Comparison of ENCODE assay signal across 32 cellular contexts in the genomic region with DNA sequence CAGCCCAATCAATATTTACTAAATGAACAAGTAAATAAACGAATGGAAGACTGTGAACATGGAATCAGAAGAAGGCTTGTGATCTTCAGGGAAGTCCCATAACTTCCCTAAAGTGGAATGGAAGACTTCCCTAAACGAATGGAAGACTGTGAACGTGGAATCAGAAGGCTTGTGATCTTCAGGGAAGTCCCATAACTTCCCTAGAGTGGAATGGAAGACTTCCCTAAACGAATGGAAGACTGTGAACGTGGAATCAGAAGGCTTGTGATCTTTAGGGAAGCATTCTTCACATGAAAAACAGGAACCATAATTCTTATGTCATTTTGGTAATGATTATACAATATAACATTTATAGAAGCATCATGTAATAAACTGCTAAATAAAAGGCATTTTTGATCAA. TPM values are rescaled to one million over a fixed set of nuclear protein-coding genes. Genes with fewer than 3 reads are reported as not detected.
"Had no signal": no experiment of that assay in that cellular context is flagged by ENCODE, and none has a peak within 500 bp of the region (broad histone marks: within the 10 kb centered on the region; RNA-seq: fewer than 3 reads in every experiment).

No MANE protein-coding gene starts in this region.

- H3K27ac ChIP-seq: left ventricle myocardium inferior, ovary, prostate gland, spleen, suprapubic skin, thoracic aorta, tibial artery, uterus had no signal

- H3K4me1 ChIP-seq: left ventricle myocardium inferior, prostate gland, suprapubic skin, tibial artery, uterus had no signal

- H3K27ac Mint-ChIP-seq: immature natural killer cell; mesothelial cell of epicardium; naive B cell; natural killer cell; stimulated activated effector memory CD8-positive, alpha-beta T cell treated with anti-CD3 and anti-CD28 coated beads, Interleukin-12 subunit alpha, Interleukin-12 subunit beta, amount 100 ng/mL, for 72 hours; stimulated activated naive CD8-positive, alpha-beta T cell treated with anti-CD3 and anti-CD28 coated beads, Interleukin-15, Interleukin-2, amounts not matched to agents 100 ng/mL and 50 ng/mL, for 24 hours had no signal

- H3K27me3 ChIP-seq: ovary, spleen, suprapubic skin, tibial artery, uterus had no signal

- H3K36me3 ChIP-seq: ovary, prostate gland, uterus had no signal

- H3K27me3 Mint-ChIP-seq: stimulated activated naive CD8-positive, alpha-beta T cell treated with anti-CD3 and anti-CD28 coated beads, Interleukin-15, Interleukin-2, amounts not matched to agents 100 ng/mL and 50 ng/mL, for 24 hours had no signal

- H3K4me3 ChIP-seq: left ventricle myocardium inferior, lung, ovary, prostate gland, spleen, suprapubic skin, thoracic aorta, tibial artery, uterus had no signal

- H3K4me3 Mint-ChIP-seq: immature natural killer cell; mesothelial cell of epicardium; naive B cell; natural killer cell; stimulated activated effector memory CD8-positive, alpha-beta T cell treated with anti-CD3 and anti-CD28 coated beads, Interleukin-12 subunit alpha, Interleukin-12 subunit beta, amount 100 ng/mL, for 72 hours; stimulated activated naive CD8-positive, alpha-beta T cell treated with anti-CD3 and anti-CD28 coated beads, Interleukin-15, Interleukin-2, amounts not matched to agents 100 ng/mL and 50 ng/mL, for 24 hours had no signal

- H3K9me3 ChIP-seq: left ventricle myocardium inferior, ovary, prostate gland, spleen, suprapubic skin, thoracic aorta, tibial artery, uterus had no signal

- H3K36me3 Mint-ChIP-seq: natural killer cell had no signal

- H3K9me3 Mint-ChIP-seq: immature natural killer cell; mesothelial cell of epicardium; naive B cell; natural killer cell; stimulated activated effector memory CD8-positive, alpha-beta T cell treated with anti-CD3 and anti-CD28 coated beads, Interleukin-12 subunit alpha, Interleukin-12 subunit beta, amount 100 ng/mL, for 72 hours; stimulated activated naive CD8-positive, alpha-beta T cell treated with anti-CD3 and anti-CD28 coated beads, Interleukin-15, Interleukin-2, amounts not matched to agents 100 ng/mL and 50 ng/mL, for 24 hours had no signal

- DNase-seq: hypothalamus; immature natural killer cell; kidney; left colon; left ventricle myocardium inferior; mesendoderm; naive B cell; natural killer cell; ovary; posterior cingulate gyrus; retina; right cardiac atrium; small intestine; spleen; stimulated activated CD4-positive, alpha-beta T cell treated with anti-CD3 and anti-CD28 coated beads, Interleukin-4, amount 100 ng/mL, for 24 hours; stimulated activated naive CD4-positive, alpha-beta T cell; tibial artery; uterus had no signal

- ATAC-seq: left colon; natural killer cell; sciatic nerve; stimulated activated effector memory CD8-positive, alpha-beta T cell treated with anti-CD3 and anti-CD28 coated beads, Interleukin-12 subunit alpha, Interleukin-12 subunit beta, amount 100 ng/mL, for 72 hours had no signal

- FAIRE-seq: islet of Langerhans, kidney, small intestine had no signal

- H3K4me1 Mint-ChIP-seq: immature natural killer cell; naive B cell; natural killer cell; stimulated activated effector memory CD8-positive, alpha-beta T cell treated with anti-CD3 and anti-CD28 coated beads, Interleukin-12 subunit alpha, Interleukin-12 subunit beta, amount 100 ng/mL, for 72 hours had no signal

RNA-seq across cellular contexts. Expression of a gene that starts 42.4 kb away (rescaled TPM):
- total RNA-seq: kidney, left colon, left ventricle myocardium inferior, lower leg skin, lung, mesothelial cell of epicardium, mononuclear cell, natural killer cell, omental fat pad, right cardiac atrium, sciatic nerve, subcutaneous adipose tissue, suprapubic skin, thoracic aorta, ureter had no signal
- polyA plus RNA-seq: immature natural killer cell, right cardiac atrium, small intestine had no signal
